ENCODE assay signal across 20 cellular contexts in genomic region chr16:652454-653021, GRCh38. TPM values are rescaled to one million over a fixed set of nuclear protein-coding genes. Genes with fewer than 3 reads are reported as not detected.
"Had no signal": no experiment of that assay in that cellular context is flagged by ENCODE, and none has a peak within 500 bp of the region (broad histone marks: within the 10 kb centered on the region; RNA-seq: fewer than 3 reads in every experiment).

No MANE protein-coding gene starts in this region.

- H3K4me3 ChIP-seq: hepatocyte, left ventricle myocardium inferior, lung, mucosa of descending colon, ovary, right atrium auricular region, skin epidermis, suprapubic skin, thoracic aorta, tibial artery, uterus had no signal

- H3K36me3 ChIP-seq: left ventricle myocardium inferior, ovary, right atrium auricular region, uterus had no signal

- H3K27ac ChIP-seq: hepatocyte, left ventricle myocardium inferior, ovary, right atrium auricular region, skin epidermis, suprapubic skin, thoracic aorta, tibial artery, uterus had no signal

- H3K9me3 ChIP-seq: left ventricle myocardium inferior, mucosa of descending colon, ovary, right atrium auricular region, suprapubic skin, thoracic aorta, tibial artery, uterus had no signal

- H3K4me2 ChIP-seq: hepatocyte had no signal

- H3K27me3 ChIP-seq: hepatocyte, ovary, right atrium auricular region, suprapubic skin, tibial artery, uterus had no signal

- H2AFZ ChIP-seq: hepatocyte had no signal

- DNase-seq: islet precursor cell; left ventricle myocardium inferior; mesendoderm; mucosa of descending colon; naive thymus-derived CD4-positive, alpha-beta T cell; ovary; stimulated activated CD4-positive, alpha-beta T cell treated with anti-CD3 and anti-CD28 coated beads, Interleukin-12 subunit alpha, Interleukin-12 subunit beta, amount 100 ng/mL, for 4 hours; stimulated activated CD4-positive, alpha-beta T cell treated with anti-CD3 and anti-CD28 coated beads, Interleukin-15, amount 100 ng/mL, for 24 hours; stimulated activated CD4-positive, alpha-beta T cell treated with anti-CD3 and anti-CD28 coated beads, Interleukin-2, amount 100 ng/mL, for 24 hours; stimulated activated CD4-positive, alpha-beta T cell treated with anti-CD3 and anti-CD28 coated beads, Interleukin-4, amount 100 ng/mL, for 1 hour; stimulated activated naive B cell treated with anti-CD40 and anti-IgM and Interleukin-4, amounts not matched to agents 10 μg/mL and 1 μg/mL and 100 μg/mL, for 72 hours; tibial artery; trophoblast cell; uterus had no signal

RNA-seq across cellular contexts. Expression of gene WFIKKN1, which starts 21.8 kb away (rescaled TPM):
- polyA plus RNA-seq: naive thymus-derived CD4-positive, alpha-beta T cell had no signal
